In genomic region chr3:197950661-197951029, GRCh38 we compare ENCODE assay signal across 1 cellular context.
TF ChIP-seq lines count a peak whose summit lies in the region.

No MANE protein-coding gene starts in this region.

TF ChIP-seq in IMR-90, 13 proteins besides CTCF, POLR2A, EP300 and RAD21 (continued from another document):
- no peak for TF ChIP-seq ELK1 (IDR thresholded peaks at IDR 0.05; ENCODE audit: borderline replicate concordance, low read depth, low read length)
TF ChIP-seq in IMR-90: peak in this region for 0.
